In the genomic region with DNA sequence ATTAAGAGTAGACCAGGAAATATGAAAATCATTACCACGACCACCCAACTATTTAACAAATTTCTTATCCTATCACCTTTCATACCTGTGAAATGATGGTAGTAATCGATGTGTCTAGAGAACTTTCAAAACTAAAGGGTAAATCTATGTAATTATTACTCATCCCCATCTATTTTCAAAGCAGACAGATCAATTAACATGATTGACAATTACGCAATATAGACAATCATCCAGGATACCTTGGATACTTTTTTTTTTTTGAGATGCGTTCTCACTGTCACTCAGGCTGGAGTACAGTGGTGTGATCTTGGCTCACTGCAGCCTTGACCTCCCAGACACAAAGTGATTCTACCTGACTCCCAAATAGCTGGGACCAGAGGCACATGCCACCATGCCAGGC, we compare ENCODE assay signal across 31 cellular contexts. TPM values are rescaled to one million over a fixed set of nuclear protein-coding genes. Genes with fewer than 3 reads are reported as not detected.
"Had no signal": no experiment of that assay in that cellular context is flagged by ENCODE, and none has a peak within 500 bp of the region (broad histone marks: within the 10 kb centered on the region; RNA-seq: fewer than 3 reads in every experiment).

No MANE protein-coding gene starts in this region.

- DNase-seq: naive thymus-derived CD4-positive, alpha-beta T cell; natural killer cell; occipital lobe; ovary; posterior cingulate gyrus; psoas muscle; right cardiac atrium; spleen; stimulated activated CD4-positive, alpha-beta T cell treated with anti-CD3 and anti-CD28 coated beads, Interleukin-12 subunit alpha, Interleukin-12 subunit beta, amount 100 ng/mL, for 4 hours; stimulated activated CD4-positive, alpha-beta T cell treated with anti-CD3 and anti-CD28 coated beads, Interleukin-1b, Interleukin-23, amount 100 ng/mL, for 48 hours; stimulated activated CD4-positive, alpha-beta T cell treated with anti-CD3 and anti-CD28 coated beads, Interleukin-4, amount 100 ng/mL, for 1 hour; stimulated activated CD4-positive, alpha-beta T cell treated with anti-CD3 and anti-CD28 coated beads, Interleukin-4, amount 100 ng/mL, for 4 hours; stimulated activated CD8-positive, alpha-beta memory T cell treated with anti-CD3 and anti-CD28 coated beads, Interleukin-4, amount 100 ng/mL, for 48 hours; stimulated activated naive CD4-positive, alpha-beta T cell; stimulated activated naive CD8-positive, alpha-beta T cell treated with anti-CD3 and anti-CD28 coated beads, Interleukin-15, amount 100 ng/mL, for 72 hours; stimulated activated naive CD8-positive, alpha-beta T cell treated with anti-CD3 and anti-CD28 coated beads, Interleukin-15, Interleukin-2, amounts not matched to agents 100 U/mL and 50 U/mL, for 24 hours; substantia nigra; testis; trophoblast cell; upper lobe of left lung had no signal

- H3K36me3 ChIP-seq: neural progenitor cell, ovary, suprapubic skin, upper lobe of left lung had no signal

- H3K4me2 ChIP-seq: neural progenitor cell, smooth muscle cell had no signal

- H3K27me3 ChIP-seq: neural progenitor cell, ovary, spleen, suprapubic skin, testis, tibial nerve, upper lobe of left lung, vagina had no signal

- H3K9me3 ChIP-seq: ovary, psoas muscle, spleen, suprapubic skin, testis, tibial nerve, upper lobe of left lung, vagina had no signal

- H3K4me1 ChIP-seq: parathyroid adenoma, psoas muscle had no signal

- H2AFZ ChIP-seq: neural progenitor cell, parathyroid adenoma had no signal

- H3K9ac ChIP-seq: neural progenitor cell, parathyroid adenoma had no signal

- H3K4me3 ChIP-seq: neural progenitor cell, ovary, psoas muscle, skin epidermis, smooth muscle cell, spleen, suprapubic skin, testis, tibial nerve, upper lobe of left lung, vagina had no signal

- H3K79me2 ChIP-seq: parathyroid adenoma had no signal

- FAIRE-seq: urothelium cell line had no signal

- ATAC-seq: naive thymus-derived CD4-positive, alpha-beta T cell; natural killer cell; psoas muscle; right cardiac atrium; sciatic nerve; stimulated activated memory B cell treated with anti-CD40 and anti-IgM and Interleukin-4, amounts not matched to agents 10 μg/mL and 1 μg/mL and 100 μg/mL, for 72 hours; stimulated activated naive CD8-positive, alpha-beta T cell treated with anti-CD3 and anti-CD28 coated beads, Interleukin-15, amount 100 ng/mL, for 72 hours; stimulated activated naive CD8-positive, alpha-beta T cell treated with anti-CD3 and anti-CD28 coated beads, Interleukin-15, Interleukin-2, amounts not matched to agents 100 U/mL and 50 U/mL, for 24 hours had no signal

- H3K27ac ChIP-seq: neural progenitor cell, ovary, parathyroid adenoma, psoas muscle, skin epidermis, spleen, suprapubic skin, testis, tibial nerve, upper lobe of left lung, vagina had no signal

RNA-seq across cellular contexts. Expression of gene C16orf46, which starts 4.0 kb away (rescaled TPM):
- total RNA-seq: natural killer cell, ureter had no signal
